Comparison of ENCODE assay signal across 12 cellular contexts in the genomic region with DNA sequence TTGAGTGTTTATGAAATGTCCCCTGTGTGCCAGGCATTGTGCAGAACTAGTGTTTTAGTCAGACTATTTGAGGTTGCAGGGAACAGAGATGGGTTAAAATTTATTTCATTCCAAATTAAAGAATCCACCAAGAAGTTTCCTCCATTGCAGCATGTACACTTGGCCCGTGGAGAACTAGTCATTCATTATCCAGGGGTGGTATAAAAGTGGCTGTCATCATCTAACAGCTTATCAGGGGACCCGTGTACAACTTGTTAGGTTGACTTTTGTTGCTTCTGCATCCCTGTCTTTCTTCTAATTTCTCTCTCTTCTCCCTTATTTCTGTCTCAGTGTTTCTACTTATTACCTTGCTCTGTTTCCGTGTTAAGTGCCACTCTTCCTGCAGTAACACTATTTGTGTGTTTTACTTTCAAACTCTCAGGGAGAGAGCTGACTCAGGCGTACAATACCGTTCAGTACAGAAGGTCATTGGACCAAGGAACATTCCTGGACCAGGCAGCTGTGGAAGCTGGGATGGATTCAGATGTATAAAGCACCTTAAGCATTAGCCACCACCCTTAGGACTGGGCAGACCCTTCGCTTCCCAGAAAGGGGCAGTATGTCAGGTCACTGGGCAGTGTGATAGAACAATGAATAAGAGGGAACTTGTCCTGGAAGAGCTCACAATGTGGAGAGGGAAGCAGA. TPM values are rescaled to one million over a fixed set of nuclear protein-coding genes. Genes with fewer than 3 reads are reported as not detected.
A peak's percentile ranks its signal among the peaks of the same experiment; 100 is the strongest.
DNase-seq lines count a peak whose midpoint lies in the region; ATAC-seq, FAIRE-seq and TF ChIP-seq lines count a peak whose summit lies in the region.
"Had no signal": no experiment of that assay in that cellular context is flagged by ENCODE, and none has a peak within 500 bp of the region (broad histone marks: within the 10 kb centered on the region; RNA-seq: fewer than 3 reads in every experiment).

No MANE protein-coding gene starts in this region.

- H3K4me3 ChIP-seq in HepG2 (replicated peaks in 1 of 3; ENCODE audit: insufficient read depth in 1 of 3, low read depth in 2 of 3, low read length in 3 of 3) (no peak overlapping the region), upper lobe of left lung (no peak overlapping the region)

- no peak overlapping the region for H3K9ac ChIP-seq in HepG2 (ENCODE audit: insufficient read depth, low read depth, low read length)

- peak overlapping the region; percentile 62 for H3K27ac Mint-ChIP-seq in activated naive CD8-positive, alpha-beta T cell
- no peak overlapping the region for H3K27ac Mint-ChIP-seq in activated naive CD8-positive, alpha-beta T cell treated with anti-CD3 and anti-CD28 coated beads for 36 hours
- H3K27ac Mint-ChIP-seq in chondrocyte (ENCODE audit: unreplicated experiment): peak overlapping the region; percentile 50

- peaks cover 14% of the 10 kb centered on the region for H4K20me1 ChIP-seq in HepG2 (ENCODE audit: insufficient read depth, low read length)

- H3K4me3 Mint-ChIP-seq in activated naive CD8-positive, alpha-beta T cell: peak overlapping the region; percentile 18
- no peak overlapping the region for H3K4me3 Mint-ChIP-seq in activated naive CD8-positive, alpha-beta T cell treated with anti-CD3 and anti-CD28 coated beads for 36 hours
- H3K4me3 Mint-ChIP-seq in chondrocyte (ENCODE audit: unreplicated experiment): no peak overlapping the region

- TF ChIP-seq CTCF in chondrocyte (IDR thresholded peaks at IDR 0.05): no peak
- no peak for TF ChIP-seq CTCF in HepG2 (CRISPR knock-in tag; IDR thresholded peaks at IDR 0.05)
- TF ChIP-seq CTCF in upper lobe of left lung (IDR thresholded peaks at IDR 0.05): no peak

- in situ Hi-C loops in HepG2 (cut with HindIII; ENCODE audit: extremely low pct_ligation_motif_present, low pct_unique_long_range_greater_than_20kb): loop anchor here (25.0 kb wide), 1 partner anchor 864 kb away; a partner anchor contains a TSS

- H3K4me1 ChIP-seq in HepG2 (ENCODE audit: insufficient read depth, low read length): peaks cover 46% of the 10 kb centered on the region
- peaks cover 48 to 96% (median 83%) of the 10 kb centered on the region in 4 donors for H3K4me1 ChIP-seq in upper lobe of left lung

- H3K4me1 Mint-ChIP-seq in activated naive CD8-positive, alpha-beta T cell (ENCODE audit: low read depth): peaks cover 86% of the 10 kb centered on the region
- peaks cover 68% of the 10 kb centered on the region for H3K4me1 Mint-ChIP-seq in activated naive CD8-positive, alpha-beta T cell treated with anti-CD3 and anti-CD28 coated beads for 36 hours
- peaks cover 58% of the 10 kb centered on the region for H3K4me1 Mint-ChIP-seq in chondrocyte (ENCODE audit: low read depth)

- ATAC-seq in HepG2 (peak; percentile 69), upper lobe of left lung (ENCODE audit: low FRiP score in 2 of 2) (peak; percentile 28 to 68), GM19324 (IDR thresholded peaks at IDR 0.05; ENCODE audit: low FRiP score, unreplicated experiment) (no peak), GM21786 (IDR thresholded peaks at IDR 0.05; ENCODE audit: unreplicated experiment) (no peak)

- peaks cover 95% of the 10 kb centered on the region for H3K79me2 ChIP-seq in HepG2 (ENCODE audit: insufficient read depth, low read length)

- CTCF ChIA-PET in HepG2 (lab: Yijun Ruan, JAX; ENCODE audit: low intra/inter-chr PET ratio, low total read pairs): no interaction called here

- peaks cover 4% of the 10 kb centered on the region for H3K36me3 Mint-ChIP-seq in activated naive CD8-positive, alpha-beta T cell
- H3K36me3 Mint-ChIP-seq in activated naive CD8-positive, alpha-beta T cell treated with anti-CD3 and anti-CD28 coated beads for 36 hours: peaks cover 4% of the 10 kb centered on the region
- no peaks in the 10 kb centered on the region for H3K36me3 Mint-ChIP-seq in chondrocyte (ENCODE audit: low read depth)

- H3K9me3 ChIP-seq in HepG2 (ENCODE audit: low read length) (no peaks in the 10 kb centered on the region), upper lobe of left lung (no peaks in the 10 kb centered on the region)
- H3K9me3 ChIP-seq: BE2C had no signal

- POLR2A ChIA-PET in HepG2 (lab: Yijun Ruan, JAX): no interaction called here

- H3K27ac ChIP-seq in HepG2 (ENCODE audit: extremely low read length, insufficient read depth, low read length) (no peak overlapping the region), upper lobe of left lung (peak overlapping the region in 1 of 4 donors; percentile 40)

- WGBS in HepG2 (ENCODE audit: low lambda C conversion rate): 59% methylated on average over 6 of the region's 6 CpGs
- WGBS in upper lobe of left lung, 2 donors: 39 to 44% methylated on average over 6 of the region's 6 CpGs

- no peak for DNase-seq in activated naive CD8-positive, alpha-beta T cell treated with anti-CD3 and anti-CD28 coated beads for 36 hours
- DNase-seq in chondrocyte (ENCODE audit: low spot score) (no peak), HepG2 (ENCODE audit: low spot score) (no peak), upper lobe of left lung (no peak)
- DNase-seq in stimulated activated naive CD4-positive, alpha-beta T cell (lab: John Stamatoyannopoulos, UW): no peak
- DNase-seq: BE2C; effector CD4-positive, alpha-beta T cell; NCI-H1436 treated with DMSO at 0.1 percent for 48 hours had no signal

- no peak for TF ChIP-seq RAD21 in HepG2 (CRISPR knock-in tag; IDR thresholded peaks at IDR 0.05)

- no peak overlapping the region for H2AFZ ChIP-seq in HepG2 (ENCODE audit: low read length)

- no TSS peak for BruUV-seq in HepG2 (replicated peaks; lab: Mats Ljungman, UMichigan)

- FAIRE-seq in HepG2 (lab: Jason Lieb, UNC): no peak
- FAIRE-seq: islet of Langerhans had no signal

- H3K27me3 Mint-ChIP-seq in activated naive CD8-positive, alpha-beta T cell: no peaks in the 10 kb centered on the region
- no peaks in the 10 kb centered on the region for H3K27me3 Mint-ChIP-seq in activated naive CD8-positive, alpha-beta T cell treated with anti-CD3 and anti-CD28 coated beads for 36 hours
- H3K27me3 Mint-ChIP-seq in chondrocyte (ENCODE audit: low read depth): no peaks in the 10 kb centered on the region

- no peaks in the 10 kb centered on the region for H3K36me3 ChIP-seq in HepG2 (replicated peaks in 1 of 2; ENCODE audit: control insufficient read depth in 1 of 2, insufficient read depth in 2 of 2, low read length in 2 of 2)
- H3K36me3 ChIP-seq in upper lobe of left lung: no peaks in the 10 kb centered on the region

- TF ChIP-seq POLR2A in HepG2 (IDR thresholded peaks at IDR 0.05; ENCODE audit: insufficient read depth in 1 of 2, low read depth in 2 of 2, low read length in 2 of 2) (no peak), upper lobe of left lung (IDR thresholded peaks at IDR 0.05) (no peak)

- intact Hi-C loops in HepG2 (cut with micrococcal nuclease; ENCODE audit: unreplicated experiment): no loop called here

- H3K27me3 ChIP-seq in HepG2 (ENCODE audit: control insufficient read depth in 1 of 2, insufficient read depth in 2 of 2, low read length in 2 of 2) (no peaks in the 10 kb centered on the region), upper lobe of left lung (no peaks in the 10 kb centered on the region)
- H3K27me3 ChIP-seq: BE2C had no signal

- no peak overlapping the region for H3K4me2 ChIP-seq in HepG2 (ENCODE audit: low read depth, low read length)

- no peak for TF ChIP-seq EP300 in HepG2 (IDR thresholded peaks at IDR 0.05; ENCODE audit: low read depth in 2 of 2, low read length in 2 of 2)
- TF ChIP-seq EP300 in HepG2 (CRISPR knock-in tag; IDR thresholded peaks at IDR 0.05; ENCODE audit: borderline replicate concordance): no peak
- no peak for TF ChIP-seq EP300 in upper lobe of left lung (IDR thresholded peaks at IDR 0.05)

- H3K9me3 Mint-ChIP-seq in activated naive CD8-positive, alpha-beta T cell (ENCODE audit: low read depth): no peaks in the 10 kb centered on the region
- no peaks in the 10 kb centered on the region for H3K9me3 Mint-ChIP-seq in activated naive CD8-positive, alpha-beta T cell treated with anti-CD3 and anti-CD28 coated beads for 36 hours
- H3K9me3 Mint-ChIP-seq in chondrocyte (ENCODE audit: low read depth): no peaks in the 10 kb centered on the region

RNA-seq across cellular contexts. Expression of a gene that starts 36.1 kb away (rescaled TPM):
- total RNA-seq in activated naive CD8-positive, alpha-beta T cell treated with anti-CD3 and anti-CD28 coated beads for 36 hours: 10 to 100 TPM; 10.1 to 10.6 TPM
- 14.2 to 14.8 TPM (median 14.6 TPM) in 3 replicates for total RNA-seq in chondrocyte
- total RNA-seq in HepG2 (2016; rRNA removed; fragmentation: Illumina TruSeq; extraction: Trizol): 30.3 and 44.1 TPM in 2 replicates
- 7.6 and 9.2 TPM in 2 replicates for total RNA-seq in HepG2 (2016; cell fraction: cytosol; rRNA removed; fragmentation: Illumina TruSeq; extraction: Trizol; ENCODE audit: low read depth)
- total RNA-seq in HepG2 (2016; cell fraction: insoluble cytoplasmic fraction; rRNA removed; fragmentation: Illumina TruSeq; extraction: Trizol): 27.7 and 42.7 TPM in 2 replicates
- total RNA-seq in HepG2 (2016; cell fraction: membrane; rRNA removed; fragmentation: Illumina TruSeq; extraction: Trizol): 9.3 and 10.6 TPM in 2 replicates
- 31.4 and 33.7 TPM in 2 replicates for total RNA-seq in HepG2 (2016; cell fraction: nucleus; rRNA removed; fragmentation: Illumina TruSeq; extraction: Trizol)
- polyA plus RNA-seq in HepG2 (2011; rRNA removed): 11.9 and 16.4 TPM in 2 replicates
- polyA plus RNA-seq in HepG2 (2011; cell fraction: cytosol; rRNA removed): 6.5 and 8.4 TPM in 2 replicates
- 11.8 and 12.7 TPM in 2 replicates for polyA plus RNA-seq in HepG2 (2011; cell fraction: nucleus; rRNA removed)
- 8.4 and 11.6 TPM in 2 replicates for polyA plus RNA-seq in HepG2 (2012)
- 0.38 and 0.71 TPM in 2 replicates for polyA plus RNA-seq in HepG2 (2016; cell fraction: cytosol; fragmentation: Illumina TruSeq; extraction: Trizol; ENCODE audit: low read depth)
- polyA plus RNA-seq in HepG2 (2016; cell fraction: insoluble cytoplasmic fraction; fragmentation: Illumina TruSeq; extraction: Trizol; ENCODE audit: low read depth): 21.9 and 24.5 TPM in 2 replicates
- polyA plus RNA-seq in HepG2 (2016; cell fraction: membrane; fragmentation: Illumina TruSeq; extraction: Trizol; ENCODE audit: low read depth): 2.2 and 2.8 TPM in 2 replicates
- polyA plus RNA-seq in HepG2 (2016; cell fraction: nucleus; fragmentation: Illumina TruSeq; extraction: Trizol; ENCODE audit: insufficient read depth, low read depth): 30.6 and 31.1 TPM in 2 replicates
- 11.5 and 25.2 TPM in 2 replicates for polyA minus RNA-seq in HepG2 (2011; rRNA and poly(A)+ RNA removed; ENCODE audit: low replicate concordance)
- 25.8 and 27.7 TPM in 2 replicates for polyA minus RNA-seq in HepG2 (2011; cell fraction: cytosol; rRNA and poly(A)+ RNA removed)
- 50.3 and 53.1 TPM in 2 replicates for polyA minus RNA-seq in HepG2 (2011; cell fraction: nucleus; rRNA and poly(A)+ RNA removed)
- 10 to 100 TPM; 10.9 to 29.2 (median 23.3) TPM for total RNA-seq in upper lobe of left lung

RNA-seq across cellular contexts. Expression of a gene that starts 58.0 kb away (rescaled TPM):
- 10 to 100 TPM; 12.1 to 15.4 TPM for total RNA-seq in activated naive CD8-positive, alpha-beta T cell treated with anti-CD3 and anti-CD28 coated beads for 36 hours
- total RNA-seq in chondrocyte: 8.5 to 11.2 TPM (median 8.7 TPM) in 3 replicates
- 14.6 and 17.8 TPM in 2 replicates for total RNA-seq in HepG2 (2016; rRNA removed; fragmentation: Illumina TruSeq; extraction: Trizol)
- 29.5 and 30.1 TPM in 2 replicates for total RNA-seq in HepG2 (2016; cell fraction: cytosol; rRNA removed; fragmentation: Illumina TruSeq; extraction: Trizol; ENCODE audit: low read depth)
- 15.1 and 15.7 TPM in 2 replicates for total RNA-seq in HepG2 (2016; cell fraction: insoluble cytoplasmic fraction; rRNA removed; fragmentation: Illumina TruSeq; extraction: Trizol)
- 29.7 and 31.0 TPM in 2 replicates for total RNA-seq in HepG2 (2016; cell fraction: membrane; rRNA removed; fragmentation: Illumina TruSeq; extraction: Trizol)
- total RNA-seq in HepG2 (2016; cell fraction: nucleus; rRNA removed; fragmentation: Illumina TruSeq; extraction: Trizol): 12.8 and 14.0 TPM in 2 replicates
- 4.8 and 5.5 TPM in 2 replicates for polyA plus RNA-seq in HepG2 (2011; rRNA removed)
- 2.7 and 3.0 TPM in 2 replicates for polyA plus RNA-seq in HepG2 (2011; cell fraction: cytosol; rRNA removed)
- polyA plus RNA-seq in HepG2 (2011; cell fraction: nucleus; rRNA removed): 1.7 and 2.6 TPM in 2 replicates
- polyA plus RNA-seq in HepG2 (2012): 5.7 and 6.0 TPM in 2 replicates
- 25.5 and 31.1 TPM in 2 replicates for polyA plus RNA-seq in HepG2 (2016; cell fraction: cytosol; fragmentation: Illumina TruSeq; extraction: Trizol; ENCODE audit: low read depth)
- polyA plus RNA-seq in HepG2 (2016; cell fraction: insoluble cytoplasmic fraction; fragmentation: Illumina TruSeq; extraction: Trizol; ENCODE audit: low read depth): 12.3 and 13.7 TPM in 2 replicates
- polyA plus RNA-seq in HepG2 (2016; cell fraction: membrane; fragmentation: Illumina TruSeq; extraction: Trizol; ENCODE audit: low read depth): 23.9 and 28.6 TPM in 2 replicates
- polyA plus RNA-seq in HepG2 (2016; cell fraction: nucleus; fragmentation: Illumina TruSeq; extraction: Trizol; ENCODE audit: insufficient read depth, low read depth): 15.5 and 17.4 TPM in 2 replicates
- polyA minus RNA-seq in HepG2 (2011; rRNA and poly(A)+ RNA removed; ENCODE audit: low replicate concordance): 2.7 TPM in 2 replicates
- 3.3 and 4.5 TPM in 2 replicates for polyA minus RNA-seq in HepG2 (2011; cell fraction: cytosol; rRNA and poly(A)+ RNA removed)
- 8.5 and 9.9 TPM in 2 replicates for polyA minus RNA-seq in HepG2 (2011; cell fraction: nucleus; rRNA and poly(A)+ RNA removed)
- 10 to 100 TPM in 2 of 6 donors, 1 to 10 TPM in 3, under 1 TPM in 1; 0.67 to 25.1 (median 9.4) TPM for total RNA-seq in upper lobe of left lung

Comparison
In these comparisons a context has a peak if more than half of its experiments do, and no peak if none do; other contexts are left out.
1. ATAC-seq: peak in HepG2 (single experiment) and upper lobe of left lung (2 of 2); none in GM19324 (single experiment) and GM21786 (single experiment).